Comparison of ENCODE assay signal across 20 cellular contexts in genomic region chr14:101178184-101179072, GRCh38.
DNase-seq lines count a peak whose midpoint lies in the region; TF ChIP-seq lines count a peak whose summit lies in the region.
"Had no signal": no experiment of that assay in that cellular context is flagged by ENCODE, and none has a peak within 500 bp of the region (broad histone marks: within the 10 kb centered on the region; RNA-seq: fewer than 3 reads in every experiment).

No MANE protein-coding gene starts in this region.

- no peak overlapping the region for H3K27ac Mint-ChIP-seq in activated CD4-positive, alpha-beta memory T cell treated with anti-CD3 and anti-CD28 coated beads, Interleukin-2, amount 10 ng/mL, durations not matched to agents 7 days and 5 days
- H3K27ac Mint-ChIP-seq in activated CD4-positive, alpha-beta memory T cell treated with anti-CD3 and anti-CD28 coated beads for 36 hours = no peak overlapping the region
- peak overlapping the region; percentile 93 to 99 (median 97) for H3K27ac Mint-ChIP-seq in nephron
- H3K27ac Mint-ChIP-seq in progenitor cell of endocrine pancreas = peak overlapping the region; percentile 46
- H3K27ac Mint-ChIP-seq: CD14-positive monocyte, IgD-negative memory B cell had no signal

- in situ Hi-C loops in G401 (cut with HindIII; ENCODE audit: low sequenced_read_pairs) = no loop called here

- no peaks in the 10 kb centered on the region for H3K36me3 Mint-ChIP-seq in activated CD4-positive, alpha-beta memory T cell treated with anti-CD3 and anti-CD28 coated beads, Interleukin-2, amount 10 ng/mL, durations not matched to agents 7 days and 5 days (ENCODE audit: low read depth)
- no peaks in the 10 kb centered on the region for H3K36me3 Mint-ChIP-seq in activated CD4-positive, alpha-beta memory T cell treated with anti-CD3 and anti-CD28 coated beads for 36 hours
- H3K36me3 Mint-ChIP-seq in nephron (ENCODE audit: low read depth) (peaks cover 4% of the 10 kb centered on the region), progenitor cell of endocrine pancreas (ENCODE audit: insufficient read depth) (no peaks in the 10 kb centered on the region)
- H3K36me3 Mint-ChIP-seq: CD14-positive monocyte, IgD-negative memory B cell had no signal

- no peaks in the 10 kb centered on the region for H3K9me3 Mint-ChIP-seq in activated CD4-positive, alpha-beta memory T cell treated with anti-CD3 and anti-CD28 coated beads, Interleukin-2, amount 10 ng/mL, durations not matched to agents 7 days and 5 days
- H3K9me3 Mint-ChIP-seq in activated CD4-positive, alpha-beta memory T cell treated with anti-CD3 and anti-CD28 coated beads for 36 hours = peaks cover 3% of the 10 kb centered on the region
- H3K9me3 Mint-ChIP-seq in nephron = peaks cover 15% of the 10 kb centered on the region
- peaks cover 8% of the 10 kb centered on the region for H3K9me3 Mint-ChIP-seq in progenitor cell of endocrine pancreas (ENCODE audit: low read depth)

- intact Hi-C loops in activated CD4-positive, alpha-beta memory T cell treated with anti-CD3 and anti-CD28 coated beads for 36 hours (cut with micrococcal nuclease) = no loop called here
- intact Hi-C loops in esophagus muscularis mucosa (cut with DNase I) = no loop called here

- no peak overlapping the region for H3K27ac ChIP-seq in esophagus muscularis mucosa (replicated peaks in 1 of 4)
- H3K27ac ChIP-seq: 22Rv1 had no signal

- TF ChIP-seq CTCF in esophagus muscularis mucosa (IDR thresholded peaks at IDR 0.05) (no peak), nephron (IDR thresholded peaks at IDR 0.05; ENCODE audit: unreplicated experiment in 3 of 3) (no peak), progenitor cell of endocrine pancreas (IDR thresholded peaks at IDR 0.05; ENCODE audit: unreplicated experiment) (no peak)

- CTCF ChIA-PET in activated CD4-positive, alpha-beta memory T cell treated with anti-CD3 and anti-CD28 coated beads, Interleukin-2, amount 10 ng/mL, durations not matched to agents 7 days and 5 days (lab: Charles Lee) = no interaction called here
- CTCF ChIA-PET in activated CD4-positive, alpha-beta memory T cell treated with anti-CD3 and anti-CD28 coated beads for 36 hours (lab: Charles Lee) = interaction anchor here (0.7 kb wide), 1 partner anchor 327 kb away, joined by 3 read pairs; no protein-coding TSS in a partner anchor

- H3K4me3 ChIP-seq in esophagus muscularis mucosa = no peak overlapping the region

- peaks cover 0 to 25% (median 16%) of the 10 kb centered on the region in 4 donors for H3K9me3 ChIP-seq in esophagus muscularis mucosa

- H3K4me3 Mint-ChIP-seq in activated CD4-positive, alpha-beta memory T cell treated with anti-CD3 and anti-CD28 coated beads, Interleukin-2, amount 10 ng/mL, durations not matched to agents 7 days and 5 days = no peak overlapping the region
- no peak overlapping the region for H3K4me3 Mint-ChIP-seq in activated CD4-positive, alpha-beta memory T cell treated with anti-CD3 and anti-CD28 coated beads for 36 hours
- H3K4me3 Mint-ChIP-seq in nephron = peak overlapping the region in 2 of 3 experiments; percentile 5 to 31
- H3K4me3 Mint-ChIP-seq in progenitor cell of endocrine pancreas (ENCODE audit: low read depth) = no peak overlapping the region
- H3K4me3 Mint-ChIP-seq: CD14-positive monocyte, IgD-negative memory B cell had no signal

- no peaks in the 10 kb centered on the region for H3K4me1 Mint-ChIP-seq in activated CD4-positive, alpha-beta memory T cell treated with anti-CD3 and anti-CD28 coated beads, Interleukin-2, amount 10 ng/mL, durations not matched to agents 7 days and 5 days
- H3K4me1 Mint-ChIP-seq in activated CD4-positive, alpha-beta memory T cell treated with anti-CD3 and anti-CD28 coated beads for 36 hours (ENCODE audit: low read depth) = no peaks in the 10 kb centered on the region
- H3K4me1 Mint-ChIP-seq in nephron (peaks cover 38% of the 10 kb centered on the region), progenitor cell of endocrine pancreas (ENCODE audit: low read depth) (no peaks in the 10 kb centered on the region)
- H3K4me1 Mint-ChIP-seq: CD14-positive monocyte, IgD-negative memory B cell had no signal

- WGBS in esophagus muscularis mucosa = 94% methylated on average over 22 of the region's 22 CpGs

- no peak for TF ChIP-seq EP300 in esophagus muscularis mucosa (IDR thresholded peaks at IDR 0.05)

- peaks cover 0 to 4% (median 0%) of the 10 kb centered on the region in 4 donors for H3K27me3 ChIP-seq in esophagus muscularis mucosa

- H3K36me3 ChIP-seq in esophagus muscularis mucosa = no peaks in the 10 kb centered on the region

- no peaks in the 10 kb centered on the region for H3K27me3 Mint-ChIP-seq in activated CD4-positive, alpha-beta memory T cell treated with anti-CD3 and anti-CD28 coated beads, Interleukin-2, amount 10 ng/mL, durations not matched to agents 7 days and 5 days
- no peaks in the 10 kb centered on the region for H3K27me3 Mint-ChIP-seq in activated CD4-positive, alpha-beta memory T cell treated with anti-CD3 and anti-CD28 coated beads for 36 hours
- peaks cover 7% of the 10 kb centered on the region for H3K27me3 Mint-ChIP-seq in nephron (ENCODE audit: low read depth)
- H3K27me3 Mint-ChIP-seq in progenitor cell of endocrine pancreas = peaks cover 3% of the 10 kb centered on the region
- H3K27me3 Mint-ChIP-seq: IgD-negative memory B cell had no signal

- TF ChIP-seq POLR2A in esophagus muscularis mucosa (IDR thresholded peaks at IDR 0.05; ENCODE audit: low read depth) = no peak

- DNase-seq in activated CD4-positive, alpha-beta memory T cell treated with anti-CD3 and anti-CD28 coated beads, Interleukin-2, amount 10 ng/mL, durations not matched to agents 7 days and 5 days = peak; percentile 5
- no peak for DNase-seq in activated CD4-positive, alpha-beta memory T cell treated with anti-CD3 and anti-CD28 coated beads for 36 hours
- peak; percentile 86 for DNase-seq in esophagus muscularis mucosa (ENCODE audit: extremely low spot score)
- DNase-seq in progenitor cell of endocrine pancreas (ENCODE audit: low spot score, unreplicated experiment) = no peak
- no peak for DNase-seq in G401 (ENCODE audit: low spot score)
- DNase-seq in Kasumi-1 (lab: John Stamatoyannopoulos, UW) = no peak
- DNase-seq in HUDEP-2 (lab: John Stamatoyannopoulos, UW; ENCODE audit: unreplicated experiment in 76 of 76) = no peak
- DNase-seq: AML-193, DMS 273 treated with DMSO at 0.1 percent for 48 hours, GDM1, Karpas-422, MM.1S, NCI-H1092, NCI-H146, NCI-H2081, NCI-H2171 treated with DMSO at 0.1 percent for 48 hours had no signal

- no peaks in the 10 kb centered on the region for H3K4me1 ChIP-seq in esophagus muscularis mucosa

- POLR2A ChIA-PET in activated CD4-positive, alpha-beta memory T cell treated with anti-CD3 and anti-CD28 coated beads, Interleukin-2, amount 10 ng/mL, durations not matched to agents 7 days and 5 days (lab: Charles Lee) = no interaction called here
- POLR2A ChIA-PET in activated CD4-positive, alpha-beta memory T cell treated with anti-CD3 and anti-CD28 coated beads for 36 hours (lab: Charles Lee) = no interaction called here

Comparison
In these comparisons a context has a peak if more than half of its experiments do, and no peak if none do; other contexts are left out.
1. DNase-seq: peak in activated CD4-positive, alpha-beta memory T cell treated with anti-CD3 and anti-CD28 coated beads, Interleukin-2, amount 10 ng/mL, durations not matched to agents 7 days and 5 days (single experiment) and esophagus muscularis mucosa (single experiment); none in activated CD4-positive, alpha-beta memory T cell treated with anti-CD3 and anti-CD28 coated beads for 36 hours (single experiment), progenitor cell of endocrine pancreas (single experiment), G401 (single experiment), Kasumi-1 (0 of 2) and HUDEP-2 (0 of 76).
2. H3K27ac Mint-ChIP-seq: peak in nephron (3 of 3) and progenitor cell of endocrine pancreas (single experiment); none in activated CD4-positive, alpha-beta memory T cell treated with anti-CD3 and anti-CD28 coated beads, Interleukin-2, amount 10 ng/mL, durations not matched to agents 7 days and 5 days (single experiment) and activated CD4-positive, alpha-beta memory T cell treated with anti-CD3 and anti-CD28 coated beads for 36 hours (single experiment).
3. H3K4me3 Mint-ChIP-seq: peak in nephron (2 of 3); none in activated CD4-positive, alpha-beta memory T cell treated with anti-CD3 and anti-CD28 coated beads, Interleukin-2, amount 10 ng/mL, durations not matched to agents 7 days and 5 days (single experiment), activated CD4-positive, alpha-beta memory T cell treated with anti-CD3 and anti-CD28 coated beads for 36 hours (single experiment) and progenitor cell of endocrine pancreas (single experiment).